In the genomic region with DNA sequence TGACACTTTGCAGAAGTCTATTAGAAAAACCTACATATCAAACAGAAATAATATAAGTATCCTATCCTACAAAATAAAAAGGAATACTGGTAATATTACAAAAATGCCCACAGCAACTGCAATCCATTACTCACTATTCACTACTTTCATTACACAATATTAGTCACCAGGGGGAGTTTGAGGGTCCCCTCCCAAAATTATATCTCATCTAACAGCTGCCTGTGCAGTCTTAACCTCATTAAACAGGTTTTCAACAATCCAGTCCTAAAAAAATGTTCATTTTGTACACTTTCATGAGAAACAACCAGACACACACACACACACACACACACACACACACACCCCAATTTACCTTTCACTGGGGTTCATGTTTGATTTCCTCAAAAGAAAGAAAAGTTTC, we compare ENCODE assay signal across 12 cellular contexts. TPM values are rescaled to one million over a fixed set of nuclear protein-coding genes. Genes with fewer than 3 reads are reported as not detected.
DNase-seq lines count a peak whose midpoint lies in the region; ATAC-seq and TF ChIP-seq lines count a peak whose summit lies in the region.
"Had no signal": no experiment of that assay in that cellular context is flagged by ENCODE, and none has a peak within 500 bp of the region (broad histone marks: within the 10 kb centered on the region; RNA-seq: fewer than 3 reads in every experiment).

No MANE protein-coding gene starts in this region.

- H3K4me2 ChIP-seq in HCT116 (ENCODE audit: low read length): peak overlapping the region; percentile 91

- H3K4me1 ChIP-seq in CD8-positive, alpha-beta memory T cell (ENCODE audit: insufficient read depth, low read length): peaks cover 14% of the 10 kb centered on the region
- peaks cover 37 to 41% of the 10 kb centered on the region in 2 experiments for H3K4me1 ChIP-seq in HCT116 (ENCODE audit: control insufficient read depth in 1 of 2, insufficient read depth in 2 of 2, low read length in 2 of 2)
- peaks cover 16% of the 10 kb centered on the region for H3K4me1 ChIP-seq in effector memory CD4-positive, alpha-beta T cell (ENCODE audit: control insufficient read depth, insufficient read depth, low read length, poor library complexity, severe bottlenecking)

- no peak for TF ChIP-seq POLR2A in HCT116 (IDR thresholded peaks at IDR 0.05; ENCODE audit: borderline replicate concordance, extremely low read depth, insufficient read depth, insufficient read length)

- no peaks in the 10 kb centered on the region for H3K9me3 ChIP-seq in CD8-positive, alpha-beta memory T cell (ENCODE audit: low read length)
- H3K9me3 ChIP-seq in HCT116 (ENCODE audit: control insufficient read depth in 1 of 2, insufficient read depth in 1 of 2, low read depth in 1 of 2, low read length in 2 of 2): no peaks in the 10 kb centered on the region
- H3K9me3 ChIP-seq in effector memory CD4-positive, alpha-beta T cell (ENCODE audit: control insufficient read depth, low read length): no peaks in the 10 kb centered on the region
- H3K9me3 ChIP-seq: right atrium auricular region had no signal

- peaks cover 0 to 3% of the 10 kb centered on the region in 2 donors for H3K27me3 Mint-ChIP-seq in CD8-positive, alpha-beta memory T cell
- no peaks in the 10 kb centered on the region for H3K27me3 Mint-ChIP-seq in activated T-helper 17 cell treated with anti-CD3 and anti-CD28 coated beads, Interleukin-2, amount 50 U/mL, for 72 hours

- ATAC-seq in HCT116 (no peak), GM18907 (IDR thresholded peaks at IDR 0.05; ENCODE audit: unreplicated experiment) (no peak)
- ATAC-seq in activated T-helper 17 cell treated with anti-CD3 and anti-CD28 coated beads, Interleukin-2, amount 50 U/mL, for 72 hours (replicated peaks): no peak

- no peak overlapping the region for H3K27ac ChIP-seq in CD8-positive, alpha-beta memory T cell (ENCODE audit: low read depth, low read length)
- peak overlapping the region; percentile 100; the same call in 1 of the 2 replicates for H3K27ac ChIP-seq in HCT116 (ENCODE audit: low read depth, low read length)
- no peak overlapping the region for H3K27ac ChIP-seq in effector memory CD4-positive, alpha-beta T cell (ENCODE audit: insufficient read depth, low read length, poor library complexity, severe bottlenecking)
- H3K27ac ChIP-seq: dorsolateral prefrontal cortex, right atrium auricular region had no signal

- H3K4me3 Mint-ChIP-seq in CD8-positive, alpha-beta memory T cell: peak overlapping the region in 1 of 7 donors; percentile 90
- H3K4me3 Mint-ChIP-seq in activated T-helper 17 cell treated with anti-CD3 and anti-CD28 coated beads, Interleukin-2, amount 50 U/mL, for 72 hours: peak overlapping the region; percentile 92

- peaks cover 78% of the 10 kb centered on the region for H3K79me2 ChIP-seq in HCT116 (ENCODE audit: insufficient read depth, low read length)

- H3K9me2 ChIP-seq in HCT116 (ENCODE audit: insufficient read depth): no peaks in the 10 kb centered on the region

- POLR2A ChIA-PET in CD8-positive, alpha-beta memory T cell (lab: Charles Lee): no interaction called here
- POLR2A ChIA-PET in HCT116 (lab: Charles Lee): no interaction called here

- H3K4me3 ChIP-seq in CD8-positive, alpha-beta memory T cell (ENCODE audit: low read length): no peak overlapping the region
- peak overlapping the region in 1 of 2 experiments; percentile 73; a peak in 1 of 4 replicates for H3K4me3 ChIP-seq in HCT116 (replicated peaks in 1 of 2; ENCODE audit: low read depth in 1 of 2, low read length in 2 of 2)
- no peak overlapping the region for H3K4me3 ChIP-seq in effector memory CD4-positive, alpha-beta T cell (ENCODE audit: insufficient read depth, low read depth, low read length, poor library complexity, severe bottlenecking)
- H3K4me3 ChIP-seq: right atrium auricular region had no signal

- no peaks in the 10 kb centered on the region for H4K20me1 ChIP-seq in HCT116 (ENCODE audit: insufficient read depth)

- RAD21 ChIA-PET in HCT116 (lab: Charles Lee; ENCODE audit: low non-redundant PET in 1 of 2, low total read pairs in 2 of 2, uncharacterized antibody in 2 of 2, unreplicated experiment in 2 of 2): no interaction called here

- TF ChIP-seq CTCF in HCT116 (IDR thresholded peaks at IDR 0.05 in 2 of 3, conservative IDR thresholded peaks at IDR 0.05 in 1 of 3; ENCODE audit: borderline replicate concordance in 1 of 3, insufficient read depth in 1 of 3, low read depth in 2 of 3, low read length in 2 of 3): 0 out of 6 replicates have a peak, but pooled peaks of 1 of the 3 experiments have one; percentile 13

- CTCF ChIA-PET in CD8-positive, alpha-beta memory T cell (lab: Charles Lee): no interaction called here
- CTCF ChIA-PET in HCT116 (lab: Charles Lee): no interaction called here

- no peaks in the 10 kb centered on the region for H3K9me3 Mint-ChIP-seq in CD8-positive, alpha-beta memory T cell
- no peaks in the 10 kb centered on the region for H3K9me3 Mint-ChIP-seq in activated T-helper 17 cell treated with anti-CD3 and anti-CD28 coated beads, Interleukin-2, amount 50 U/mL, for 72 hours

- peak overlapping the region; percentile 85 for H3K9ac ChIP-seq in HCT116 (ENCODE audit: low read length)

- H3K36me3 ChIP-seq in CD8-positive, alpha-beta memory T cell (ENCODE audit: insufficient read depth, low read length): no peaks in the 10 kb centered on the region
- no peaks in the 10 kb centered on the region for H3K36me3 ChIP-seq in HCT116 (ENCODE audit: control insufficient read depth in 1 of 2, insufficient read depth in 2 of 2, low read length in 2 of 2)
- H3K36me3 ChIP-seq in effector memory CD4-positive, alpha-beta T cell (ENCODE audit: control insufficient read depth, insufficient read depth, low read length): no peaks in the 10 kb centered on the region
- H3K36me3 ChIP-seq: right atrium auricular region had no signal

- H3K4me1 Mint-ChIP-seq in CD8-positive, alpha-beta memory T cell: peaks cover 37 to 68% (median 55%) of the 10 kb centered on the region in 3 donors
- peaks cover 12% of the 10 kb centered on the region for H3K4me1 Mint-ChIP-seq in activated T-helper 17 cell treated with anti-CD3 and anti-CD28 coated beads, Interleukin-2, amount 50 U/mL, for 72 hours

- intact Hi-C loops in HCT116 (cut with micrococcal nuclease): loop anchor here (10.0 kb wide), 2 partner anchors 91 to 191 kb away; partner anchors contain the start of gene NMU

- no peak for DNase-seq in CD8-positive, alpha-beta memory T cell
- DNase-seq in HCT116 (ENCODE audit: low read depth, low spot score): peak; percentile 13
- DNase-seq in kidney tubule cell (ENCODE audit: low spot score): peak; percentile 13
- DNase-seq in activated naive CD4-positive, alpha-beta T cell treated with anti-CD3 and anti-CD28 coated beads, Interleukin-2, amount 50 U/mL, for 16 hours: no peak
- DNase-seq in hippocampal formation (lab: John Stamatoyannopoulos, UW): no peak
- DNase-seq in effector memory CD4-positive, alpha-beta T cell: no peak
- DNase-seq: activated T-cell treated with anti-CD3 and anti-CD28 coated beads, Interleukin-2, amount 50 U/mL, for 1 hour; dorsolateral prefrontal cortex; kidney had no signal

- TF ChIP-seq RAD21 in HCT116 (IDR thresholded peaks at IDR 0.05; ENCODE audit: low read depth): no peak

- no peaks in the 10 kb centered on the region for H3K27me3 ChIP-seq in CD8-positive, alpha-beta memory T cell (ENCODE audit: insufficient read depth, low read length, poor library complexity, severe bottlenecking)
- H3K27me3 ChIP-seq in HCT116 (ENCODE audit: insufficient read depth, low read length): no peaks in the 10 kb centered on the region
- H3K27me3 ChIP-seq in effector memory CD4-positive, alpha-beta T cell (replicated peaks; ENCODE audit: control insufficient read depth, insufficient read depth, low read length, poor library complexity, severe bottlenecking): no peaks in the 10 kb centered on the region
- H3K27me3 ChIP-seq: dorsolateral prefrontal cortex, right atrium auricular region had no signal

- H3K27ac Mint-ChIP-seq in CD8-positive, alpha-beta memory T cell: peak overlapping the region in 6 of 8 donors; percentile 7 to 92 (median 35)
- H3K27ac Mint-ChIP-seq in activated T-helper 17 cell treated with anti-CD3 and anti-CD28 coated beads, Interleukin-2, amount 50 U/mL, for 72 hours: peak overlapping the region; percentile 43

- peaks cover 0 to 6% (median 0%) of the 10 kb centered on the region in 3 donors for H3K36me3 Mint-ChIP-seq in CD8-positive, alpha-beta memory T cell
- H3K36me3 Mint-ChIP-seq in activated T-helper 17 cell treated with anti-CD3 and anti-CD28 coated beads, Interleukin-2, amount 50 U/mL, for 72 hours (ENCODE audit: low read depth): no peaks in the 10 kb centered on the region

- no peak overlapping the region for H2AFZ ChIP-seq in HCT116 (ENCODE audit: low read depth, low read length, poor library complexity, severe bottlenecking)

- BruUV-seq in HCT116 (replicated peaks; lab: Mats Ljungman, UMichigan): no TSS peak

TF ChIP-seq in HCT116, 20 proteins besides CTCF, POLR2A, EP300 and RAD21:
- TF ChIP-seq EZH2 (IDR thresholded peaks at IDR 0.05): no peak
- TF ChIP-seq FOSL1 (IDR thresholded peaks at IDR 0.05; ENCODE audit: low read depth): peak; percentile 20; the same call in 1 of the 2 replicates

RNA-seq across cellular contexts. Expression of gene CLOCK, which starts 2.9 kb away (rescaled TPM):
- 10 to 100 TPM; 13.3 to 16.4 TPM for total RNA-seq in CD8-positive, alpha-beta memory T cell
- 4.5 TPM for polyA plus RNA-seq in CD8-positive, alpha-beta memory T cell
- total RNA-seq in HCT116 (2021; ENCODE audit: unreplicated experiment): 38.7 TPM
- polyA plus RNA-seq in HCT116 (2012): 12.6 and 14.3 TPM in 2 replicates
- total RNA-seq in activated T-helper 17 cell treated with anti-CD3 and anti-CD28 coated beads, Interleukin-2, amount 50 U/mL, for 72 hours: 10 to 100 TPM in 1 of 2 donors, 1 to 10 TPM in 1; 9.9 to 16.3 TPM

RNA-seq across cellular contexts. Expression of gene PDCL2, which starts 48.2 kb away (rescaled TPM):
- total RNA-seq in CD8-positive, alpha-beta memory T cell: not detected
- not detected for polyA plus RNA-seq in CD8-positive, alpha-beta memory T cell
- 0.47 TPM for total RNA-seq in HCT116 (2021; ENCODE audit: unreplicated experiment)
- polyA plus RNA-seq in HCT116 (2012): 0.09 TPM in 1 of 2 replicates, not detected in the other
- total RNA-seq in activated T-helper 17 cell treated with anti-CD3 and anti-CD28 coated beads, Interleukin-2, amount 50 U/mL, for 72 hours: not detected
- total RNA-seq: kidney, right atrium auricular region had no signal

Comparison
In these comparisons a context has a peak if more than half of its experiments do, and no peak if none do; other contexts are left out.
1. DNase-seq: peak in HCT116 (single experiment) and kidney tubule cell (single experiment); none in CD8-positive, alpha-beta memory T cell (0 of 5), activated naive CD4-positive, alpha-beta T cell treated with anti-CD3 and anti-CD28 coated beads, Interleukin-2, amount 50 U/mL, for 16 hours (single experiment), hippocampal formation (0 of 2) and effector memory CD4-positive, alpha-beta T cell (0 of 3).